20 cellular contexts compared by ENCODE assay signal in the genomic region with DNA sequence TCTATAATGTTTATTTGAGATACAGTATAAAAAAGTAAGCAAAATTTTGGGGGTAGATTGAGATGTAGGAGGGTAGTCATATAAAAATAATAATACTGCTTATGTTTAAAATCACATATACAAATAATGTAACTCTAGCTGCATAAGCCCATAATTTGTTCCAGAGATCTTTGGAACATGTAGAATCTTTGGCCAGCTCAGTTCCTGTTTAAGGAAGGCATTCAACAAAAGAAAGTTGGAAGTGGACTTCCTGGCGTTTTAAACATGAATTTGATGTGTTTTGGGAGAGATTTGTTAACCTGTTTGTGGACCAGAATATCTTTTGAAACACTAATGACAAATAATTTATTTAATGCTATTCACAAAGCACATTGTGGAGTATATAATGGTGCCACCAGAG. TPM values are rescaled to one million over a fixed set of nuclear protein-coding genes. Genes with fewer than 3 reads are reported as not detected.
"Had no signal": no experiment of that assay in that cellular context is flagged by ENCODE, and none has a peak within 500 bp of the region (broad histone marks: within the 10 kb centered on the region; RNA-seq: fewer than 3 reads in every experiment).

No MANE protein-coding gene starts in this region.

- H3K4me1 ChIP-seq: SJCRH30 had no signal

- H3K9me3 ChIP-seq: SJCRH30 had no signal

- H3K27ac ChIP-seq: KMS-11, SJCRH30 had no signal

- H3K27me3 ChIP-seq: SJCRH30 had no signal

- DNase-seq: IMR-90, Kasumi-1, MM.1S, NCI-H1092 treated with DMSO at 0.1 percent for 48 hours, NCI-H1436, NCI-H187, NCI-H2029, NCI-H2081 treated with DMSO at 0.1 percent for 48 hours, NCI-H2171, NCI-H226, NCI-H446, NCI-H510A, NCI-H524 treated with DMSO at 0.1 percent for 48 hours, NCI-H69, NCI-H774, SHP77 treated with DMSO at 0.1 percent for 48 hours, SJCRH30, SW 1271 had no signal

- H3K4me3 ChIP-seq: SJCRH30 had no signal

- H3K36me3 ChIP-seq: SJCRH30 had no signal

RNA-seq across cellular contexts. Expression of a gene that starts 27.7 kb away (rescaled TPM):
- total RNA-seq: HT1080, SJCRH30 had no signal
